Comparison of ENCODE assay signal across 1 cellular context in genomic region chr11:11841605-11842425, GRCh38.
TF ChIP-seq lines count a peak whose summit lies in the region.

A gene with protein sequence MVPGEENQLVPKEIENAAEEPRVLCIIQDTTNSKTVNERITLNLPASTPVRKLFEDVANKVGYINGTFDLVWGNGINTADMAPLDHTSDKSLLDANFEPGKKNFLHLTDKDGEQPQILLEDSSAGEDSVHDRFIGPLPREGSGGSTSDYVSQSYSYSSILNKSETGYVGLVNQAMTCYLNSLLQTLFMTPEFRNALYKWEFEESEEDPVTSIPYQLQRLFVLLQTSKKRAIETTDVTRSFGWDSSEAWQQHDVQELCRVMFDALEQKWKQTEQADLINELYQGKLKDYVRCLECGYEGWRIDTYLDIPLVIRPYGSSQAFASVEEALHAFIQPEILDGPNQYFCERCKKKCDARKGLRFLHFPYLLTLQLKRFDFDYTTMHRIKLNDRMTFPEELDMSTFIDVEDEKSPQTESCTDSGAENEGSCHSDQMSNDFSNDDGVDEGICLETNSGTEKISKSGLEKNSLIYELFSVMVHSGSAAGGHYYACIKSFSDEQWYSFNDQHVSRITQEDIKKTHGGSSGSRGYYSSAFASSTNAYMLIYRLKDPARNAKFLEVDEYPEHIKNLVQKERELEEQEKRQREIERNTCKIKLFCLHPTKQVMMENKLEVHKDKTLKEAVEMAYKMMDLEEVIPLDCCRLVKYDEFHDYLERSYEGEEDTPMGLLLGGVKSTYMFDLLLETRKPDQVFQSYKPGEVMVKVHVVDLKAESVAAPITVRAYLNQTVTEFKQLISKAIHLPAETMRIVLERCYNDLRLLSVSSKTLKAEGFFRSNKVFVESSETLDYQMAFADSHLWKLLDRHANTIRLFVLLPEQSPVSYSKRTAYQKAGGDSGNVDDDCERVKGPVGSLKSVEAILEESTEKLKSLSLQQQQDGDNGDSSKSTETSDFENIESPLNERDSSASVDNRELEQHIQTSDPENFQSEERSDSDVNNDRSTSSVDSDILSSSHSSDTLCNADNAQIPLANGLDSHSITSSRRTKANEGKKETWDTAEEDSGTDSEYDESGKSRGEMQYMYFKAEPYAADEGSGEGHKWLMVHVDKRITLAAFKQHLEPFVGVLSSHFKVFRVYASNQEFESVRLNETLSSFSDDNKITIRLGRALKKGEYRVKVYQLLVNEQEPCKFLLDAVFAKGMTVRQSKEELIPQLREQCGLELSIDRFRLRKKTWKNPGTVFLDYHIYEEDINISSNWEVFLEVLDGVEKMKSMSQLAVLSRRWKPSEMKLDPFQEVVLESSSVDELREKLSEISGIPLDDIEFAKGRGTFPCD (N-terminal part only) (plus strand): TSS chr11:11841972. CDS start chr11:11842186, 214 bp downstream.

TF ChIP-seq in HepG2, 621 proteins besides CTCF, POLR2A, EP300 and RAD21 (continued from another document and continues in another):
- TF ChIP-seq ZNF136 (CRISPR knock-in tag; IDR thresholded peaks at IDR 0.05; ENCODE audit: low read depth) (no peak), ZNF510 (CRISPR knock-in tag; IDR thresholded peaks at IDR 0.05; ENCODE audit: low read depth) (peak; percentile 81; the same call in 1 of the 2 replicates), GTF3A (CRISPR knock-in tag; conservative IDR thresholded peaks at IDR 0.05) (peak; percentile 73; the same call in 1 of the 2 replicates), KMT2B (CRISPR knock-in tag; IDR thresholded peaks at IDR 0.05) (peak; percentile 92), HCFC1 (IDR thresholded peaks at IDR 0.05; ENCODE audit: low read depth, low read length) (peak; percentile 37; the same call in 1 of the 2 replicates), SOX6 (IDR thresholded peaks at IDR 0.05) (no peak), SOX6 (CRISPR knock-in tag; IDR thresholded peaks at IDR 0.05) (peak; percentile 65), NBN (conservative IDR thresholded peaks at IDR 0.05) (no peak), ARHGAP35 (CRISPR knock-in tag; IDR thresholded peaks at IDR 0.05; ENCODE audit: borderline replicate concordance) (no peak), ZBTB4 (CRISPR knock-in tag; IDR thresholded peaks at IDR 0.05; ENCODE audit: borderline replicate concordance) (no peak), SRSF9 (IDR thresholded peaks at IDR 0.05; ENCODE audit: borderline replicate concordance, insufficient read depth, low read depth, low read length, poor library complexity, severe bottlenecking) (no peak), ZNF17 (CRISPR knock-in tag; IDR thresholded peaks at IDR 0.05) (peak; percentile 52; the same call in 1 of the 2 replicates), KLF15 (CRISPR knock-in tag; IDR thresholded peaks at IDR 0.05; ENCODE audit: borderline replicate concordance) (0 out of 2 replicates have a peak, but pooled peaks have one; percentile 41), TIGD3 (CRISPR knock-in tag; IDR thresholded peaks at IDR 0.05; ENCODE audit: borderline replicate concordance) (no peak), CHD4 (IDR thresholded peaks at IDR 0.05; ENCODE audit: borderline replicate concordance, low read length) (no peak), TEAD3 (CRISPR knock-in tag; optimal IDR thresholded peaks at IDR 0.05; ENCODE audit: borderline replicate concordance) (peak; percentile 29), CREB3 (CRISPR knock-in tag; IDR thresholded peaks at IDR 0.05) (no peak), SRY (CRISPR knock-in tag; IDR thresholded peaks at IDR 0.05) (no peak), ZNF292 (CRISPR knock-in tag; IDR thresholded peaks at IDR 0.05; ENCODE audit: borderline replicate concordance, low read depth) (peak; percentile 84; the same call in 1 of the 2 replicates), ZNF547 (CRISPR knock-in tag; IDR thresholded peaks at IDR 0.05) (peak; percentile 53; the same call in 1 of the 2 replicates), ZNF230 (CRISPR knock-in tag; IDR thresholded peaks at IDR 0.05) (peak; percentile 72; the same call in 1 of the 2 replicates), HES4 (CRISPR knock-in tag; IDR thresholded peaks at IDR 0.05; ENCODE audit: borderline replicate concordance) (peak; percentile 83; the same call in 1 of the 2 replicates), ZNF652 (CRISPR knock-in tag; IDR thresholded peaks at IDR 0.05; ENCODE audit: borderline replicate concordance, low read depth) (no peak), ZNF446 (CRISPR knock-in tag; IDR thresholded peaks at IDR 0.05) (no peak; the same call in 1 of the 2 replicates), ZBTB21 (CRISPR knock-in tag; IDR thresholded peaks at IDR 0.05) (no peak), CBX1 (IDR thresholded peaks at IDR 0.05; ENCODE audit: low read depth) (no peak)
- TF ChIP-seq, protein P1, sequence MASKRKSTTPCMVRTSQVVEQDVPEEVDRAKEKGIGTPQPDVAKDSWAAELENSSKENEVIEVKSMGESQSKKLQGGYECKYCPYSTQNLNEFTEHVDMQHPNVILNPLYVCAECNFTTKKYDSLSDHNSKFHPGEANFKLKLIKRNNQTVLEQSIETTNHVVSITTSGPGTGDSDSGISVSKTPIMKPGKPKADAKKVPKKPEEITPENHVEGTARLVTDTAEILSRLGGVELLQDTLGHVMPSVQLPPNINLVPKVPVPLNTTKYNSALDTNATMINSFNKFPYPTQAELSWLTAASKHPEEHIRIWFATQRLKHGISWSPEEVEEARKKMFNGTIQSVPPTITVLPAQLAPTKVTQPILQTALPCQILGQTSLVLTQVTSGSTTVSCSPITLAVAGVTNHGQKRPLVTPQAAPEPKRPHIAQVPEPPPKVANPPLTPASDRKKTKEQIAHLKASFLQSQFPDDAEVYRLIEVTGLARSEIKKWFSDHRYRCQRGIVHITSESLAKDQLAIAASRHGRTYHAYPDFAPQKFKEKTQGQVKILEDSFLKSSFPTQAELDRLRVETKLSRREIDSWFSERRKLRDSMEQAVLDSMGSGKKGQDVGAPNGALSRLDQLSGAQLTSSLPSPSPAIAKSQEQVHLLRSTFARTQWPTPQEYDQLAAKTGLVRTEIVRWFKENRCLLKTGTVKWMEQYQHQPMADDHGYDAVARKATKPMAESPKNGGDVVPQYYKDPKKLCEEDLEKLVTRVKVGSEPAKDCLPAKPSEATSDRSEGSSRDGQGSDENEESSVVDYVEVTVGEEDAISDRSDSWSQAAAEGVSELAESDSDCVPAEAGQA (IDR thresholded peaks at IDR 0.05; ENCODE audit: low read depth) = peak; percentile 88; the same call in 1 of the 2 replicates
- TF ChIP-seq, protein P1 (CRISPR knock-in tag; IDR thresholded peaks at IDR 0.05; ENCODE audit: borderline replicate concordance) = 0 out of 2 replicates have a peak, but pooled peaks have one; percentile 19
- TF ChIP-seq, protein P2, sequence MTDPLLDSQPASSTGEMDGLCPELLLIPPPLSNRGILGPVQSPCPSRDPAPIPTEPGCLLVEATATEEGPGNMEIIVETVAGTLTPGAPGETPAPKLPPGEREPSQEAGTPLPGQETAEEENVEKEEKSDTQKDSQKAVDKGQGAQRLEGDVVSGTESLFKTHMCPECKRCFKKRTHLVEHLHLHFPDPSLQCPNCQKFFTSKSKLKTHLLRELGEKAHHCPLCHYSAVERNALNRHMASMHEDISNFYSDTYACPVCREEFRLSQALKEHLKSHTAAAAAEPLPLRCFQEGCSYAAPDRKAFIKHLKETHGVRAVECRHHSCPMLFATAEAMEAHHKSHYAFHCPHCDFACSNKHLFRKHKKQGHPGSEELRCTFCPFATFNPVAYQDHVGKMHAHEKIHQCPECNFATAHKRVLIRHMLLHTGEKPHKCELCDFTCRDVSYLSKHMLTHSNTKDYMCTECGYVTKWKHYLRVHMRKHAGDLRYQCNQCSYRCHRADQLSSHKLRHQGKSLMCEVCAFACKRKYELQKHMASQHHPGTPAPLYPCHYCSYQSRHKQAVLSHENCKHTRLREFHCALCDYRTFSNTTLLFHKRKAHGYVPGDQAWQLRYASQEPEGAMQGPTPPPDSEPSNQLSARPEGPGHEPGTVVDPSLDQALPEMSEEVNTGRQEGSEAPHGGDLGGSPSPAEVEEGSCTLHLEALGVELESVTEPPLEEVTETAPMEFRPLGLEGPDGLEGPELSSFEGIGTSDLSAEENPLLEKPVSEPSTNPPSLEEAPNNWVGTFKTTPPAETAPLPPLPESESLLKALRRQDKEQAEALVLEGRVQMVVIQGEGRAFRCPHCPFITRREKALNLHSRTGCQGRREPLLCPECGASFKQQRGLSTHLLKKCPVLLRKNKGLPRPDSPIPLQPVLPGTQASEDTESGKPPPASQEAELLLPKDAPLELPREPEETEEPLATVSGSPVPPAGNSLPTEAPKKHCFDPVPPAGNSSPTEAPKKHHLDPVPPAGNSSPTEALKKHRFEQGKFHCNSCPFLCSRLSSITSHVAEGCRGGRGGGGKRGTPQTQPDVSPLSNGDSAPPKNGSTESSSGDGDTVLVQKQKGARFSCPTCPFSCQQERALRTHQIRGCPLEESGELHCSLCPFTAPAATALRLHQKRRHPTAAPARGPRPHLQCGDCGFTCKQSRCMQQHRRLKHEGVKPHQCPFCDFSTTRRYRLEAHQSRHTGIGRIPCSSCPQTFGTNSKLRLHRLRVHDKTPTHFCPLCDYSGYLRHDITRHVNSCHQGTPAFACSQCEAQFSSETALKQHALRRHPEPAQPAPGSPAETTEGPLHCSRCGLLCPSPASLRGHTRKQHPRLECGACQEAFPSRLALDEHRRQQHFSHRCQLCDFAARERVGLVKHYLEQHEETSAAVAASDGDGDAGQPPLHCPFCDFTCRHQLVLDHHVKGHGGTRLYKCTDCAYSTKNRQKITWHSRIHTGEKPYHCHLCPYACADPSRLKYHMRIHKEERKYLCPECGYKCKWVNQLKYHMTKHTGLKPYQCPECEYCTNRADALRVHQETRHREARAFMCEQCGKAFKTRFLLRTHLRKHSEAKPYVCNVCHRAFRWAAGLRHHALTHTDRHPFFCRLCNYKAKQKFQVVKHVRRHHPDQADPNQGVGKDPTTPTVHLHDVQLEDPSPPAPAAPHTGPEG (CRISPR knock-in tag; IDR thresholded peaks at IDR 0.05) = peak; percentile 54; the same call in 1 of the 2 replicates
- TF ChIP-seq, protein P3, sequence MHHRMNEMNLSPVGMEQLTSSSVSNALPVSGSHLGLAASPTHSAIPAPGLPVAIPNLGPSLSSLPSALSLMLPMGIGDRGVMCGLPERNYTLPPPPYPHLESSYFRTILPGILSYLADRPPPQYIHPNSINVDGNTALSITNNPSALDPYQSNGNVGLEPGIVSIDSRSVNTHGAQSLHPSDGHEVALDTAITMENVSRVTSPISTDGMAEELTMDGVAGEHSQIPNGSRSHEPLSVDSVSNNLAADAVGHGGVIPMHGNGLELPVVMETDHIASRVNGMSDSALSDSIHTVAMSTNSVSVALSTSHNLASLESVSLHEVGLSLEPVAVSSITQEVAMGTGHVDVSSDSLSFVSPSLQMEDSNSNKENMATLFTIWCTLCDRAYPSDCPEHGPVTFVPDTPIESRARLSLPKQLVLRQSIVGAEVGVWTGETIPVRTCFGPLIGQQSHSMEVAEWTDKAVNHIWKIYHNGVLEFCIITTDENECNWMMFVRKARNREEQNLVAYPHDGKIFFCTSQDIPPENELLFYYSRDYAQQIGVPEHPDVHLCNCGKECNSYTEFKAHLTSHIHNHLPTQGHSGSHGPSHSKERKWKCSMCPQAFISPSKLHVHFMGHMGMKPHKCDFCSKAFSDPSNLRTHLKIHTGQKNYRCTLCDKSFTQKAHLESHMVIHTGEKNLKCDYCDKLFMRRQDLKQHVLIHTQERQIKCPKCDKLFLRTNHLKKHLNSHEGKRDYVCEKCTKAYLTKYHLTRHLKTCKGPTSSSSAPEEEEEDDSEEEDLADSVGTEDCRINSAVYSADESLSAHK (CRISPR knock-in tag; IDR thresholded peaks at IDR 0.05; ENCODE audit: borderline replicate concordance) = no peak
